In genomic region chr20:34965051-34965450, GRCh38 we compare ENCODE assay signal across 19 cellular contexts. TPM values are rescaled to one million over a fixed set of nuclear protein-coding genes. Genes with fewer than 3 reads are reported as not detected.
"Had no signal": no experiment of that assay in that cellular context is flagged by ENCODE, and none has a peak within 500 bp of the region (broad histone marks: within the 10 kb centered on the region; RNA-seq: fewer than 3 reads in every experiment).

No MANE protein-coding gene starts in this region.

- H3K27me3 ChIP-seq: neutrophil, right atrium auricular region, right lobe of liver, tibial nerve, uterus had no signal

- DNase-seq: islet precursor cell; left ventricle myocardium inferior; naive thymus-derived CD8-positive, alpha-beta T cell; occipital lobe; stimulated activated CD4-positive, alpha-beta T cell treated with anti-CD3 and anti-CD28 coated beads, Interleukin-1b, Interleukin-23, amount 100 ng/mL, for 48 hours; stimulated activated CD4-positive, alpha-beta T cell treated with anti-CD3 and anti-CD28 coated beads, Interleukin-2, amount 100 ng/mL, for 48 hours; stimulated activated CD4-positive, alpha-beta T cell treated with anti-CD3 and anti-CD28 coated beads, Interleukin-4, amount 100 ng/mL, for 4 hours; stimulated activated CD8-positive, alpha-beta memory T cell treated with anti-CD3 and anti-CD28 coated beads, Interleukin-4, amount 100 ng/mL, for 48 hours; stimulated activated naive CD4-positive, alpha-beta T cell treated with Interleukin-2 at 50 U/mL for 16 hours; stimulated activated naive CD8-positive, alpha-beta T cell treated with anti-CD3 and anti-CD28 coated beads, Interleukin-15, amount 100 ng/mL, for 72 hours; substantia nigra; uterus had no signal

- H3K4me1 ChIP-seq: tibial nerve, uterus had no signal

- H3K27ac ChIP-seq: hepatocyte, left ventricle myocardium inferior, neutrophil, right atrium auricular region, right lobe of liver, tibial nerve, uterus had no signal

- ATAC-seq: naive thymus-derived CD8-positive, alpha-beta T cell; right lobe of liver; stimulated activated memory B cell treated with anti-CD40 and anti-IgM and Interleukin-4, amounts not matched to agents 10 μg/mL and 1 μg/mL and 100 μg/mL, for 72 hours; stimulated activated naive CD8-positive, alpha-beta T cell treated with anti-CD3 and anti-CD28 coated beads, Interleukin-15, amount 100 ng/mL, for 72 hours had no signal

RNA-seq across cellular contexts. Expression of gene MYH7B, which starts 9.4 kb away (rescaled TPM):
- total RNA-seq: smooth muscle cell had no signal
